In the genomic region with DNA sequence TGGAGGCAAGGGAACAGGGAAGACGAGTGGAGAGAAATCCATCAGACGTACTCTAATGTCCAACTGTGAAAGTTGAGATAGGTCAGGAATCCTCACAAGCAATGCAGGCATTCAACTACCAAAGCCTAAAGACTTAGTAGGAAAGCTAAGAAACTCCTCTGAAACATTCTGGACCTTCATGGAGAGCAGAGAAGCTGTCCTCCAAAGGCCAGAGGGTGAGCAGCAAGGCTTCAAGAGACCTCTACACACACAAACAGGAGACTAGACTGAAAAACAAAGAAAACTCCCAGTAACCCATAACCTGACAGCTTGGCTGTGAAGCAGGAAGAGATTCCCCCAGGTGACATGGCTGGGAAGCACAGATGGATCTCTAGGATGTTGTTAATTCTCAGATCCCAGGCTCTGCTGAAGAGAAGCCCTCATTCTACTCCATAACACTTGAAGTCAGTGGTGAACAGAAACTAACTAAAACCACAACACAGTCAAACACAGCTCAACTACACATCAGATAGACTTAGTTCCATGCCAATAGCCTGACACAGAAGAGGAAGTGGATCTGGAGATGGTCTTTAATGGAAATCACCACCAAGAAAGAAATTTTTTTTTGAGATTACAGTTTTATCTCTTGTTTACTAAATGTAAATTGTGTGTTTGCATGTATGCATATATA, we compare ENCODE assay signal across 8 cellular contexts.
A peak's percentile ranks its signal among the peaks of the same experiment; 100 is the strongest.
DNase-seq lines count a peak whose midpoint lies in the region; ATAC-seq and TF ChIP-seq lines count a peak whose summit lies in the region.
"Had no signal": no experiment of that assay in that cellular context is flagged by ENCODE, and none has a peak within 500 bp of the region (broad histone marks: within the 10 kb centered on the region; RNA-seq: fewer than 3 reads in every experiment).

No MANE protein-coding gene starts in this region.

- H3K27me3 ChIP-seq in Loucy (ENCODE audit: insufficient read depth, low read length, poor library complexity, severe bottlenecking), result no peaks in the 10 kb centered on the region

- H2AFZ ChIP-seq in Loucy (ENCODE audit: low read length), result peak overlapping the region; percentile 29; the same call in 1 of the 2 replicates

- no peak for DNase-seq in stimulated activated effector memory CD8-positive, alpha-beta T cell treated with anti-CD3 and anti-CD28 coated beads, Interleukin-12 subunit alpha, Interleukin-12 subunit beta, amount 100 ng/mL, for 72 hours (ENCODE audit: low spot score in 2 of 2)
- DNase-seq in foreskin fibroblast (no peak), germinal center (ENCODE audit: low spot score) (no peak), NCI-H187 treated with DMSO at 0.1 percent for 48 hours (lab: John Stamatoyannopoulos, UW) (no peak)
- DNase-seq: SHP77 had no signal

- H3K36me3 ChIP-seq in Loucy (ENCODE audit: insufficient read depth, low read length), result no peaks in the 10 kb centered on the region

- no peak overlapping the region for H3K4me2 ChIP-seq in Loucy (ENCODE audit: low read depth, low read length, poor library complexity, severe bottlenecking)

- H3F3A ChIP-seq in Loucy (ENCODE audit: low read depth), result no peaks in the 10 kb centered on the region

- no peaks in the 10 kb centered on the region for H3K79me2 ChIP-seq in Loucy (ENCODE audit: insufficient read depth, low read length)

- no peak overlapping the region for H3K4me3 Mint-ChIP-seq in stimulated activated effector memory CD8-positive, alpha-beta T cell treated with anti-CD3 and anti-CD28 coated beads, Interleukin-12 subunit alpha, Interleukin-12 subunit beta, amount 100 ng/mL, for 72 hours

- no peak for TF ChIP-seq CTCF in Loucy (conservative IDR thresholded peaks at IDR 0.05; ENCODE audit: low read length)
- TF ChIP-seq CTCF in foreskin fibroblast (IDR thresholded peaks at IDR 0.05; ENCODE audit: low read depth, low read length), result no peak

- H3K36me3 Mint-ChIP-seq in stimulated activated effector memory CD8-positive, alpha-beta T cell treated with anti-CD3 and anti-CD28 coated beads, Interleukin-12 subunit alpha, Interleukin-12 subunit beta, amount 100 ng/mL, for 72 hours, result no peaks in the 10 kb centered on the region

- H3K9ac ChIP-seq in Loucy (ENCODE audit: low read depth, low read length, poor library complexity, severe bottlenecking), result no peak overlapping the region

- H3K4me1 Mint-ChIP-seq in stimulated activated effector memory CD8-positive, alpha-beta T cell treated with anti-CD3 and anti-CD28 coated beads, Interleukin-12 subunit alpha, Interleukin-12 subunit beta, amount 100 ng/mL, for 72 hours, result peaks cover 7% of the 10 kb centered on the region

- H4K20me1 ChIP-seq in Loucy (ENCODE audit: insufficient read depth, low read length, poor library complexity, severe bottlenecking), result no peaks in the 10 kb centered on the region

- no peaks in the 10 kb centered on the region for H3K9me2 ChIP-seq in Loucy (replicated peaks; ENCODE audit: low read depth, low read length)

- no peak overlapping the region for H3K4me3 ChIP-seq in Loucy (ENCODE audit: low read length, poor library complexity, severe bottlenecking)
- H3K4me3 ChIP-seq in foreskin fibroblast (ENCODE audit: low read depth in 1 of 2, low read length in 2 of 2), result no peak overlapping the region

- no peaks in the 10 kb centered on the region for H3K4me1 ChIP-seq in Loucy (ENCODE audit: insufficient read depth, low read length, poor library complexity, severe bottlenecking)

- ATAC-seq in GM19351 (IDR thresholded peaks at IDR 0.05; ENCODE audit: unreplicated experiment) (peak; percentile 98), HG02852 (IDR thresholded peaks at IDR 0.05; ENCODE audit: unreplicated experiment) (peak; percentile 98)
- ATAC-seq in stimulated activated effector memory CD8-positive, alpha-beta T cell treated with anti-CD3 and anti-CD28 coated beads, Interleukin-12 subunit alpha, Interleukin-12 subunit beta, amount 100 ng/mL, for 72 hours, result peak; percentile 49

- no peak overlapping the region for H3K27ac Mint-ChIP-seq in stimulated activated effector memory CD8-positive, alpha-beta T cell treated with anti-CD3 and anti-CD28 coated beads, Interleukin-12 subunit alpha, Interleukin-12 subunit beta, amount 100 ng/mL, for 72 hours

- no peaks in the 10 kb centered on the region for H3K9me3 Mint-ChIP-seq in stimulated activated effector memory CD8-positive, alpha-beta T cell treated with anti-CD3 and anti-CD28 coated beads, Interleukin-12 subunit alpha, Interleukin-12 subunit beta, amount 100 ng/mL, for 72 hours

- H3K9me3 ChIP-seq in Loucy (ENCODE audit: insufficient read depth, low read depth, low read length), result no peaks in the 10 kb centered on the region
